8 cellular contexts compared by ENCODE assay signal in genomic region chr9:126398403-126399058, GRCh38.
A peak's percentile ranks its signal among the peaks of the same experiment; 100 is the strongest.
DNase-seq lines count a peak whose midpoint lies in the region; ATAC-seq, FAIRE-seq and TF ChIP-seq lines count a peak whose summit lies in the region.

No MANE protein-coding gene starts in this region.

- H3K36me3 ChIP-seq in endothelial cell of umbilical vein (ENCODE audit: control insufficient read depth in 2 of 2, extremely low read depth in 1 of 2, insufficient read depth in 2 of 2, low read length in 2 of 2) = peaks cover 0 to 8% of the 10 kb centered on the region in 2 experiments
- no peaks in the 10 kb centered on the region for H3K36me3 ChIP-seq in mucosa of descending colon (ENCODE audit: low read depth)

- H3K27ac ChIP-seq in endothelial cell of umbilical vein (ENCODE audit: insufficient read depth, low read depth, low read length) = no peak overlapping the region

- H3K4me2 ChIP-seq in endothelial cell of umbilical vein (ENCODE audit: insufficient read depth, low read length) = no peak overlapping the region

- TF ChIP-seq CTCF in endothelial cell of umbilical vein (IDR thresholded peaks at IDR 0.05; ENCODE audit: extremely low read depth in 1 of 2, insufficient read depth in 1 of 2, low read depth in 1 of 2, low read length in 2 of 2) (peak; percentile 98), mucosa of descending colon (IDR thresholded peaks at IDR 0.05) (peak; percentile 91)

- CTCF ChIA-PET in endothelial cell of umbilical vein (lab: Charles Lee) = interaction anchor here (0.5 to 7.2 kb wide), 70 partner anchors 9 to 1142 kb away, joined by 3 to 225 read pairs (median 5); partner anchors contain the start of gene MVB12B

- no peaks in the 10 kb centered on the region for H3K4me1 ChIP-seq in endothelial cell of umbilical vein (ENCODE audit: control insufficient read depth, extremely low read depth, insufficient read depth, low read length)
- peaks cover 5% of the 10 kb centered on the region for H3K4me1 ChIP-seq in mucosa of descending colon (ENCODE audit: low read depth)

- ATAC-seq in mucosa of descending colon (peak; percentile 88), GM19324 (IDR thresholded peaks at IDR 0.05; ENCODE audit: low FRiP score, unreplicated experiment) (no peak)

- no peaks in the 10 kb centered on the region for H3K79me2 ChIP-seq in endothelial cell of umbilical vein (ENCODE audit: control insufficient read depth, insufficient read depth, low read length)

- peak; percentile 80 for FAIRE-seq in endothelial cell of umbilical vein (lab: Jason Lieb, UNC)

- no peaks in the 10 kb centered on the region for H3K9me1 ChIP-seq in endothelial cell of umbilical vein (replicated peaks; ENCODE audit: control insufficient read depth, extremely low read depth, insufficient read depth, low read length)

- H2AFZ ChIP-seq in endothelial cell of umbilical vein (ENCODE audit: low read depth, low read length) = no peak overlapping the region

- H3K27me3 ChIP-seq in endothelial cell of umbilical vein (ENCODE audit: control insufficient read depth in 2 of 2, insufficient read depth in 2 of 2, low read length in 2 of 2) = no peaks in the 10 kb centered on the region

- intact Hi-C loops in endothelial cell of umbilical vein (cut with micrococcal nuclease) (loop anchor here (1.0 to 10.0 kb wide), 5 partner anchors 81 to 994 kb away; no protein-coding TSS in a partner anchor), mucosa of descending colon (cut with DNase I, micrococcal nuclease) (loop anchor here (5.0 to 10.0 kb wide), 2 partner anchors 84 to 96 kb away; no protein-coding TSS in a partner anchor)

- no peaks in the 10 kb centered on the region for H4K20me1 ChIP-seq in endothelial cell of umbilical vein (replicated peaks; ENCODE audit: control insufficient read depth, extremely low read depth, insufficient read depth, low read length)

- no TSS peak for BruUV-seq in endothelial cell of umbilical vein (replicated peaks; lab: Mats Ljungman, UMichigan)

- H3K9me3 ChIP-seq in endothelial cell of umbilical vein (replicated peaks; ENCODE audit: control insufficient read depth, insufficient read depth, low read length) = no peaks in the 10 kb centered on the region
- no peaks in the 10 kb centered on the region for H3K9me3 ChIP-seq in mucosa of descending colon

- no peak overlapping the region for H3K4me3 ChIP-seq in endothelial cell of umbilical vein (replicated peaks in 1 of 3; ENCODE audit: insufficient read depth in 1 of 3, low read depth in 1 of 3, low read length in 3 of 3)
- H3K4me3 ChIP-seq in mucosa of descending colon = no peak overlapping the region

- no peak for TF ChIP-seq POLR2A in endothelial cell of umbilical vein (IDR thresholded peaks at IDR 0.05; ENCODE audit: low read depth, low read length)

- DNase-seq in NCI-H82 (lab: John Stamatoyannopoulos, UW) (peak; percentile 69), NCI-H82 treated with DMSO at 0.1 percent for 48 hours (lab: John Stamatoyannopoulos, UW; ENCODE audit: unreplicated experiment) (no peak), NCI-H748 treated with DMSO at 0.1 percent for 48 hours (lab: John Stamatoyannopoulos, UW) (peak; percentile 47), endothelial cell of umbilical vein (ENCODE audit: low read depth, low spot score) (peak; percentile 69), mucosa of descending colon (peak; percentile 81 to 91 (median 89))
- DNase-seq in activated CD8-positive, alpha-beta memory T cell treated with anti-CD3 and anti-CD28 coated beads, Interleukin-2, amount 50 U/mL, for 1 hour (ENCODE audit: extremely low read depth) = peak; percentile 16
- DNase-seq in stimulated activated CD8-positive, alpha-beta memory T cell treated with anti-CD3 and anti-CD28 coated beads, Interleukin-4, amount 100 ng/mL, for 48 hours = peak; percentile 91

- dilution Hi-C loops in endothelial cell of umbilical vein (cut with MboI; ENCODE audit: extremely low pct_ligation_motif_present, low sequenced_read_pairs) = no loop called here

- POLR2A ChIA-PET in endothelial cell of umbilical vein (lab: Charles Lee) = no interaction called here

- H3K9ac ChIP-seq in endothelial cell of umbilical vein (replicated peaks; ENCODE audit: extremely low read depth, insufficient read depth, low read length) = no peak overlapping the region

TF ChIP-seq in endothelial cell of umbilical vein, 7 proteins besides CTCF, POLR2A, EP300 and RAD21:
- no peak for TF ChIP-seq FOS (IDR thresholded peaks at IDR 0.05; ENCODE audit: borderline replicate concordance, insufficient read depth, low read length)
- peak; percentile 29 for TF ChIP-seq POLR2AphosphoS5 (IDR thresholded peaks at IDR 0.05; ENCODE audit: insufficient read depth, low read depth, low read length)
